In the genomic region with DNA sequence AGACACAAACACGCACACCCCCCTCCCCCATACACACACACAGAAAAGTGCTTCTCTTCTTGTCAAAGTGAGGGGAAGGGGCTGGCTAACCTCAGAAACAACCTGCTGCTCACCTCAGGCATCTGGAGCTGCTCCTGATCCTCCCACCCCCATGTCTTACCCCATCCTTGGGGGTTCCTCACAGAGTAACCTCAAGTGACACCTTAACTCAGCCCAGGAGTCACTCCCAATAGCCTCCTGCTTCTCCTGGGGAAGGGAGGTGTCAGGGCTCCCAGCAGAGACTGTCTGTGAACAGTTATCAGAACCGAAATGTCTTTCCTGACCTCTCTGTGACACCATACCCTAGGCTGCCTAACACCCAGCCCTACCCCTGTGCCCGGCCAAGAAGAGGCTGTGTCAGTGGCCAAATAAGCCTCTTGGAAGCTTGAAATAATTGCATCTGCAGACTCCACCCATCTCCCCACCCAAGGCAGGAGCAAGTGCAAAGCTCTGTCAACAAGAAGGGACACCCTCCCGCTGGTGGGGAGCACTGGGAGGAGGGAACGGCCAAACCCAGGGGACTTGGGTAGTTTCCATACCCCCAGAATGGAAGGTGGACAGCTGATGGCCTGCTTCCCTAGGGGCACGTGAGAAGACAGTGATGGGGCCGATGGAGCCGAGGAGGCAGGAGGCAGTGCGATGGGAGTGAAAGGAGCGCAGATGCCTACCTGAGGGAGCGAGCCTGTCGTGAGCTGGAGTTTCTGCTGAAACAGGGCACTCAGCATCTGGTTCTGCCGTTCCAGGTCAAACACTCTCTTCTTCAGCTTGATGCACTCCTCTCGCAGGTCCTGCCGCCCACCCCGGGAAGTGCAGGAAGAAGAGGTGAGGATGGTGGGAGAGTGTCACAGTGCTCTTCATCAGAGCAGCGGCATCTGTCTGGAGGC, we compare ENCODE assay signal across 13 cellular contexts.
"Had no signal": no experiment of that assay in that cellular context is flagged by ENCODE, and none has a peak within 500 bp of the region (broad histone marks: within the 10 kb centered on the region; RNA-seq: fewer than 3 reads in every experiment).

No MANE protein-coding gene starts in this region.

- H3K4me1 ChIP-seq: lower lobe of right lung, vagina had no signal

- H3K27ac ChIP-seq: epithelial cell of prostate, lower lobe of right lung, tibial nerve, vagina had no signal

- DNase-seq: activated CD4-positive, alpha-beta T cell treated with anti-CD3 and anti-CD28 coated beads for 48 hours; activated naive CD4-positive, alpha-beta T cell; caudate nucleus; cortex of kidney; effector memory CD4-positive, alpha-beta T cell; hippocampal formation; lower lobe of right lung; naive thymus-derived CD8-positive, alpha-beta T cell had no signal

- H3K27me3 ChIP-seq: tibial nerve, vagina had no signal

- ATAC-seq: naive thymus-derived CD8-positive, alpha-beta T cell; stimulated activated effector memory CD8-positive, alpha-beta T cell treated with anti-CD3 and anti-CD28 coated beads, Interleukin-12 subunit alpha, Interleukin-12 subunit beta, amount 100 ng/mL, for 72 hours had no signal

- H3K4me3 ChIP-seq: lower lobe of right lung, smooth muscle cell, tibial nerve, vagina had no signal

- H3K9me3 ChIP-seq: lower lobe of right lung, tibial nerve, vagina had no signal
